In the genomic region with DNA sequence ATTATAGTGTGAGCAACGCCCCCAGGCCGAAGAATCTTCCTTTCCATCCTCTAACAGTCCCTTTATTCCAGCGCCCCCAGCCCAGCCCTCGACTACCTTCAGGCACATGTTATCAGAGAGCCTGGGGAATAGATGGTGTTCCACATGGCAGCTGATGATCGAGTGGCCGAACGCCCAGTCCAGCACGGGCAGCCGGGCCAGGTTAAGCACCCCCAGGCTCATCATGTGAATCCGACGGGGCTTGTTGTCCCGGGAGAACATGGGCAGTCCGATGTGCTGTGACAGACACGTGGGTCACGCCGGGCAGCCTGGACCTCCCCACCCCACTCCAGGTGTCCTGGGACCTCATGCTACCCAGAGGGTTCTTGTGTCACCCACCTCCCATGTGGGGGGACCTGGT, we compare ENCODE assay signal across 36 cellular contexts. TPM values are rescaled to one million over a fixed set of nuclear protein-coding genes. Genes with fewer than 3 reads are reported as not detected.
"Had no signal": no experiment of that assay in that cellular context is flagged by ENCODE, and none has a peak within 500 bp of the region (broad histone marks: within the 10 kb centered on the region; RNA-seq: fewer than 3 reads in every experiment).

No MANE protein-coding gene starts in this region.

- H3K27ac Mint-ChIP-seq: activated B cell treated with CpG ODN at 0.5 μM for 24 hours; activated CD4-positive, alpha-beta memory T cell treated with anti-CD3 and anti-CD28 coated beads for 36 hours; activated CD4-positive, alpha-beta T cell treated with anti-CD3 and anti-CD28 coated beads, Interleukin-2, amount 10 ng/mL, durations not matched to agents 24 days and 14 days; activated CD8-positive, alpha-beta T cell treated with anti-CD3 and anti-CD28 coated beads for 36 hours; activated naive CD4-positive, alpha-beta T cell treated with anti-CD3 and anti-CD28 coated beads, Interleukin-2, amount 10 ng/mL, durations not matched to agents 7 days and 5 days; activated naive CD8-positive, alpha-beta T cell; activated naive CD8-positive, alpha-beta T cell treated with anti-CD3 and anti-CD28 coated beads, Interleukin-2, amount 10 ng/mL, durations not matched to agents 7 days and 5 days; activated naive CD8-positive, alpha-beta T cell treated with anti-CD3 and anti-CD28 coated beads, Interleukin-2, amount 50 U/mL, for 24 hours; activated T-cell treated with anti-CD3 and anti-CD28 coated beads, Interleukin-2, amount 50 U/mL, for 24 hours; activated T-helper 2 cell treated with anti-CD3 and anti-CD28 coated beads, Interferon-gamma antibody, Interleukin-2, Interleukin-4, amounts not matched to agents 10 μg/mL and 5 μg/mL and 100 μg/mL, durations not matched to agents 14 hours and 24 hours and 36 hours; brain; T-helper 1 cell treated with Interleukin-12 subunit alpha and Interleukin-12 subunit beta and Interleukin-4 antibody, amounts not matched to agents 30 μg/mL and 1 μg/mL, for 36 hours; T-helper 2 cell treated with Interferon-gamma antibody and Interleukin-4, amounts not matched to agents 5 μg/mL and 100 μg/mL, for 36 hours had no signal

- H3K36me3 ChIP-seq: ascending aorta, cardiac muscle cell had no signal

- H3K9me3 Mint-ChIP-seq: activated B cell treated with CpG ODN at 0.5 μM for 24 hours; activated CD4-positive, alpha-beta memory T cell treated with anti-CD3 and anti-CD28 coated beads for 36 hours; activated CD4-positive, alpha-beta T cell treated with anti-CD3 and anti-CD28 coated beads, Interleukin-2, amount 10 ng/mL, durations not matched to agents 24 days and 14 days; activated CD8-positive, alpha-beta T cell treated with anti-CD3 and anti-CD28 coated beads for 36 hours; activated naive CD4-positive, alpha-beta T cell treated with anti-CD3 and anti-CD28 coated beads, Interleukin-2, amount 10 ng/mL, durations not matched to agents 7 days and 5 days; activated naive CD4-positive, alpha-beta T cell treated with anti-CD3 and anti-CD28 coated beads, Interleukin-2, amount 50 U/mL, for 24 hours; activated naive CD8-positive, alpha-beta T cell treated with anti-CD3 and anti-CD28 coated beads, Interleukin-2, amount 10 ng/mL, durations not matched to agents 7 days and 5 days; activated naive CD8-positive, alpha-beta T cell treated with anti-CD3 and anti-CD28 coated beads, Interleukin-2, amount 50 U/mL, for 24 hours; activated T-cell treated with anti-CD3 and anti-CD28 coated beads, Interleukin-2, amount 50 U/mL, for 24 hours; activated T-helper 2 cell treated with anti-CD3 and anti-CD28 coated beads, Interferon-gamma antibody, Interleukin-2, Interleukin-4, amounts not matched to agents 10 μg/mL and 5 μg/mL and 100 μg/mL, durations not matched to agents 14 hours and 24 hours and 36 hours; brain; central memory CD8-positive, alpha-beta T cell; T-helper 1 cell treated with Interleukin-12 subunit alpha and Interleukin-12 subunit beta and Interleukin-4 antibody, amounts not matched to agents 30 μg/mL and 1 μg/mL, for 36 hours; T-helper 2 cell treated with Interferon-gamma antibody and Interleukin-4, amounts not matched to agents 5 μg/mL and 100 μg/mL, for 36 hours had no signal

- H3K4me3 Mint-ChIP-seq: activated B cell treated with CpG ODN at 0.5 μM for 24 hours; activated CD4-positive, alpha-beta memory T cell treated with anti-CD3 and anti-CD28 coated beads for 36 hours; activated CD4-positive, alpha-beta T cell treated with anti-CD3 and anti-CD28 coated beads, Interleukin-2, amount 10 ng/mL, durations not matched to agents 24 days and 14 days; activated CD8-positive, alpha-beta T cell treated with anti-CD3 and anti-CD28 coated beads for 36 hours; activated naive CD4-positive, alpha-beta T cell treated with anti-CD3 and anti-CD28 coated beads, Interleukin-2, amount 10 ng/mL, durations not matched to agents 7 days and 5 days; activated naive CD4-positive, alpha-beta T cell treated with anti-CD3 and anti-CD28 coated beads, Interleukin-2, amount 50 U/mL, for 24 hours; activated naive CD8-positive, alpha-beta T cell; activated naive CD8-positive, alpha-beta T cell treated with anti-CD3 and anti-CD28 coated beads, Interleukin-2, amount 10 ng/mL, durations not matched to agents 7 days and 5 days; activated naive CD8-positive, alpha-beta T cell treated with anti-CD3 and anti-CD28 coated beads, Interleukin-2, amount 50 U/mL, for 24 hours; activated T-cell treated with anti-CD3 and anti-CD28 coated beads, Interleukin-2, amount 50 U/mL, for 24 hours; brain; central memory CD8-positive, alpha-beta T cell; T-helper 1 cell treated with Interleukin-12 subunit alpha and Interleukin-12 subunit beta and Interleukin-4 antibody, amounts not matched to agents 30 μg/mL and 1 μg/mL, for 36 hours; T-helper 2 cell treated with Interferon-gamma antibody and Interleukin-4, amounts not matched to agents 5 μg/mL and 100 μg/mL, for 36 hours had no signal

- H3K27me3 ChIP-seq: ascending aorta, cardiac muscle cell had no signal

- H3K9me3 ChIP-seq: ascending aorta had no signal

- H3K36me3 Mint-ChIP-seq: activated CD4-positive, alpha-beta memory T cell treated with anti-CD3 and anti-CD28 coated beads for 36 hours; activated naive CD4-positive, alpha-beta T cell treated with anti-CD3 and anti-CD28 coated beads, Interleukin-2, amount 10 ng/mL, durations not matched to agents 7 days and 5 days; activated naive CD4-positive, alpha-beta T cell treated with anti-CD3 and anti-CD28 coated beads, Interleukin-2, amount 50 U/mL, for 24 hours; activated naive CD8-positive, alpha-beta T cell; activated naive CD8-positive, alpha-beta T cell treated with anti-CD3 and anti-CD28 coated beads, Interleukin-2, amount 10 ng/mL, durations not matched to agents 7 days and 5 days; brain had no signal

- ATAC-seq: activated CD8-positive, alpha-beta T cell treated with anti-CD3 and anti-CD28 coated beads for 36 hours; activated naive CD8-positive, alpha-beta T cell treated with anti-CD3 and anti-CD28 coated beads, Interleukin-2, amount 50 U/mL, for 24 hours had no signal

- H3K4me3 ChIP-seq: ascending aorta, cardiac muscle cell had no signal

- H3K4me1 Mint-ChIP-seq: activated B cell treated with CpG ODN at 0.5 μM for 24 hours; activated naive CD4-positive, alpha-beta T cell treated with anti-CD3 and anti-CD28 coated beads, Interleukin-2, amount 50 U/mL, for 24 hours; brain; central memory CD8-positive, alpha-beta T cell had no signal

- DNase-seq: activated B cell treated with CpG ODN at 0.5 μM for 24 hours; activated CD4-positive, alpha-beta memory T cell treated with anti-CD3 and anti-CD28 coated beads for 36 hours; activated CD4-positive, alpha-beta T cell treated with anti-CD3 and anti-CD28 coated beads for 4 hours; activated CD4-positive, alpha-beta T cell treated with anti-CD3 and anti-CD28 coated beads, Interleukin-2, amount 10 ng/mL, durations not matched to agents 24 days and 14 days; activated CD4-positive, alpha-beta T cell treated with anti-CD3 and anti-CD28 coated beads, Interleukin-2, amount 50 U/mL, for 1 hour; activated CD4-positive, alpha-beta T cell treated with anti-CD3 and anti-CD28 coated beads, Interleukin-2, amount 50 U/mL, for 4 hours; activated CD4-positive, CD25-positive, alpha-beta regulatory T cell treated with anti-CD3 and anti-CD28 coated beads, Interleukin-2, amount 50 U/mL, for 72 hours; activated CD8-positive, alpha-beta memory T cell treated with anti-CD3 and anti-CD28 coated beads, Interleukin-2, amount 50 U/mL, for 48 hours; activated CD8-positive, alpha-beta T cell treated with anti-CD3 and anti-CD28 coated beads for 36 hours; activated effector memory CD4-positive, alpha-beta T cell treated with Interleukin-2 at 50 U/mL for 16 hours; activated gamma-delta T cell; activated naive CD4-positive, alpha-beta T cell treated with anti-CD3 and anti-CD28 coated beads, Interleukin-2, amount 10 ng/mL, durations not matched to agents 7 days and 5 days; activated naive CD4-positive, alpha-beta T cell treated with Interleukin-2 at 50 U/mL for 16 hours; activated naive CD8-positive, alpha-beta T cell treated with anti-CD3 and anti-CD28 coated beads, Interleukin-2, amount 10 ng/mL, durations not matched to agents 7 days and 5 days; activated naive CD8-positive, alpha-beta T cell treated with anti-CD3 and anti-CD28 coated beads, Interleukin-2, amount 50 U/mL, for 24 hours; activated T-cell treated with anti-CD3 and anti-CD28 coated beads, Interleukin-2, amount 50 U/mL, for 24 hours; activated T-cell treated with anti-CD3 and anti-CD28 coated beads, Interleukin-2, amount 50 U/mL, for 48 hours; amygdala; anterior cingulate cortex; caudate nucleus; cerebellar nuclear complex; T-helper 1 cell; T-helper 2 cell; T-helper 9 cell had no signal

- H3K27me3 Mint-ChIP-seq: activated naive CD4-positive, alpha-beta T cell treated with anti-CD3 and anti-CD28 coated beads, Interleukin-2, amount 50 U/mL, for 24 hours; activated naive CD8-positive, alpha-beta T cell had no signal

- H3K27ac ChIP-seq: ascending aorta, cardiac muscle cell, VCaP had no signal

RNA-seq across cellular contexts. Expression of a gene that starts 14.1 kb away (rescaled TPM):
- total RNA-seq: activated B cell treated with CpG ODN at 0.5 μM for 24 hours; activated CD4-positive, alpha-beta memory T cell treated with anti-CD3 and anti-CD28 coated beads for 36 hours; activated CD4-positive, alpha-beta T cell treated with anti-CD3 and anti-CD28 coated beads, Interleukin-2, amount 10 ng/mL, durations not matched to agents 24 days and 14 days; activated CD8-positive, alpha-beta memory T cell treated with anti-CD3 and anti-CD28 coated beads for 36 hours; activated CD8-positive, alpha-beta T cell treated with anti-CD3 and anti-CD28 coated beads for 36 hours; activated naive CD8-positive, alpha-beta T cell treated with anti-CD3 and anti-CD28 coated beads, Interleukin-2, amount 10 ng/mL, durations not matched to agents 7 days and 5 days; activated T-helper 2 cell treated with anti-CD3 and anti-CD28 coated beads, Interferon-gamma antibody, Interleukin-2, Interleukin-4, amounts not matched to agents 10 μg/mL and 5 μg/mL and 100 μg/mL, durations not matched to agents 14 hours and 24 hours and 36 hours; ascending aorta; bronchial epithelial cell had no signal

RNA-seq across cellular contexts. Expression of a gene that starts 19.6 kb away (rescaled TPM):
- total RNA-seq: activated B cell treated with CpG ODN at 0.5 μM for 24 hours; activated CD4-positive, alpha-beta memory T cell treated with anti-CD3 and anti-CD28 coated beads for 36 hours; activated CD8-positive, alpha-beta memory T cell treated with anti-CD3 and anti-CD28 coated beads for 36 hours; activated CD8-positive, alpha-beta T cell treated with anti-CD3 and anti-CD28 coated beads for 36 hours; ascending aorta had no signal

RNA-seq across cellular contexts. Expression of a gene that starts 43.7 kb away (rescaled TPM):
- total RNA-seq: activated B cell treated with CpG ODN at 0.5 μM for 24 hours; activated CD4-positive, alpha-beta memory T cell treated with anti-CD3 and anti-CD28 coated beads for 36 hours; activated CD4-positive, alpha-beta T cell treated with anti-CD3 and anti-CD28 coated beads, Interleukin-2, amount 10 ng/mL, durations not matched to agents 24 days and 14 days; activated CD8-positive, alpha-beta memory T cell treated with anti-CD3 and anti-CD28 coated beads for 36 hours; activated CD8-positive, alpha-beta T cell treated with anti-CD3 and anti-CD28 coated beads for 36 hours; activated naive CD8-positive, alpha-beta T cell treated with anti-CD3 and anti-CD28 coated beads, Interleukin-2, amount 10 ng/mL, durations not matched to agents 7 days and 5 days; activated T-helper 2 cell treated with anti-CD3 and anti-CD28 coated beads, Interferon-gamma antibody, Interleukin-2, Interleukin-4, amounts not matched to agents 10 μg/mL and 5 μg/mL and 100 μg/mL, durations not matched to agents 14 hours and 24 hours and 36 hours; ascending aorta had no signal

RNA-seq across cellular contexts. Expression of a gene that starts 44.8 kb away (rescaled TPM):
- total RNA-seq: activated B cell treated with CpG ODN at 0.5 μM for 24 hours; activated CD4-positive, alpha-beta memory T cell treated with anti-CD3 and anti-CD28 coated beads for 36 hours; activated CD4-positive, alpha-beta T cell treated with anti-CD3 and anti-CD28 coated beads, Interleukin-2, amount 10 ng/mL, durations not matched to agents 24 days and 14 days; activated CD8-positive, alpha-beta memory T cell treated with anti-CD3 and anti-CD28 coated beads for 36 hours; activated CD8-positive, alpha-beta T cell treated with anti-CD3 and anti-CD28 coated beads for 36 hours; activated naive CD8-positive, alpha-beta T cell treated with anti-CD3 and anti-CD28 coated beads, Interleukin-2, amount 10 ng/mL, durations not matched to agents 7 days and 5 days; activated T-helper 2 cell treated with anti-CD3 and anti-CD28 coated beads, Interferon-gamma antibody, Interleukin-2, Interleukin-4, amounts not matched to agents 10 μg/mL and 5 μg/mL and 100 μg/mL, durations not matched to agents 14 hours and 24 hours and 36 hours; ascending aorta; bronchial epithelial cell; cardiac muscle cell had no signal
